4 cellular contexts compared by ENCODE assay signal in the genomic region with DNA sequence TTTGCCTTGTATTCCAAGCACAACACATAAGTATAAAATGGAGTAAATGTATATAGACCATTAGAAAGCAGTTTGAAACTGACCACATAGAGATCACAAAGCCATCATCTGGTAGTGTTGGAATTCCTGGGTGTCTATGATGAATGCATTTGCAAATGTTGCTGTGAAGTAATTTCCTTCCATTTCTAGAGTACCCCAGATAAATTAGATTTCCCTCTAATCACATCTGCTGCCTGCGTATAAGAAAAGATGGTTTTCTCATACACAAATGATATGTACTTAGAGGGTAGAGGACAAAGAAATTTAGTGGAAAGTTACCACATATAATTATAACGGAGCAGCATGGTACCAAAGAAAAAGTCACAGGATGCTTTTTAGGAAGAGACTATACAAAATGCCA.
"Had no signal": no experiment of that assay in that cellular context is flagged by ENCODE, and none has a peak within 500 bp of the region (broad histone marks: within the 10 kb centered on the region; RNA-seq: fewer than 3 reads in every experiment).

No MANE protein-coding gene starts in this region.

- H3K27ac ChIP-seq: HL-60 had no signal

- DNase-seq: IMR-90 had no signal

- H3K4me3 ChIP-seq: K562 had no signal

- ATAC-seq: HepG2, K562 had no signal
